Comparison of ENCODE assay signal across 1 cellular context in genomic region chr19:4375164-4375619, GRCh38.
TF ChIP-seq lines count a peak whose summit lies in the region.

No MANE protein-coding gene starts in this region.

TF ChIP-seq in H1, 55 proteins besides CTCF, POLR2A, EP300 and RAD21 (continued from another document):
- no peak for TF ChIP-seq TAF7 (optimal IDR thresholded peaks at IDR 0.05; ENCODE audit: borderline replicate concordance, low read depth, low read length)
- no peak for TF ChIP-seq KDM5A (IDR thresholded peaks at IDR 0.05; ENCODE audit: low read length)
- TF ChIP-seq SP1 (IDR thresholded peaks at IDR 0.05; ENCODE audit: low read depth, low read length), result 0 out of 2 replicates have a peak, but pooled peaks have one; percentile 60
- TF ChIP-seq SAP30 (IDR thresholded peaks at IDR 0.05; ENCODE audit: insufficient read depth, insufficient replicate concordance, low read length), result no peak
- TF ChIP-seq RXRA (IDR thresholded peaks at IDR 0.05; ENCODE audit: insufficient read depth, low read depth, low read length), result no peak
- no peak for TF ChIP-seq JUN (IDR thresholded peaks at IDR 0.05; ENCODE audit: low read depth, low read length)
- no peak for TF ChIP-seq CBX8 (IDR thresholded peaks at IDR 0.05; ENCODE audit: borderline replicate concordance, low read depth, low read length)
- no peak for TF ChIP-seq BACH1 (IDR thresholded peaks at IDR 0.05; ENCODE audit: low read length)
- TF ChIP-seq TEAD4 (IDR thresholded peaks at IDR 0.05; ENCODE audit: low read depth, low read length), result peak; percentile 96
- no peak for TF ChIP-seq SIRT6 (IDR thresholded peaks at IDR 0.05; ENCODE audit: low read length)
- TF ChIP-seq POLR2AphosphoS5 (IDR thresholded peaks at IDR 0.05; ENCODE audit: low read depth, low read length), result no peak
- TF ChIP-seq SP2 (IDR thresholded peaks at IDR 0.05; ENCODE audit: low read length), result no peak
- no peak for TF ChIP-seq MAFK (IDR thresholded peaks at IDR 0.05; ENCODE audit: low read depth, low read length)
- peak; percentile 6; the same call in 1 of the 2 replicates for TF ChIP-seq E2F6 (IDR thresholded peaks at IDR 0.05)
- TF ChIP-seq CHD7 (IDR thresholded peaks at IDR 0.05; ENCODE audit: insufficient replicate concordance, low read length), result no peak
- TF ChIP-seq TAF1 (IDR thresholded peaks at IDR 0.05; ENCODE audit: low read depth, low read length), result 0 out of 2 replicates have a peak, but pooled peaks have one; percentile 26
- TF ChIP-seq ASH2L (IDR thresholded peaks at IDR 0.05; ENCODE audit: low read length), result peak; percentile 64
